ENCODE assay signal across 27 cellular contexts in the genomic region with DNA sequence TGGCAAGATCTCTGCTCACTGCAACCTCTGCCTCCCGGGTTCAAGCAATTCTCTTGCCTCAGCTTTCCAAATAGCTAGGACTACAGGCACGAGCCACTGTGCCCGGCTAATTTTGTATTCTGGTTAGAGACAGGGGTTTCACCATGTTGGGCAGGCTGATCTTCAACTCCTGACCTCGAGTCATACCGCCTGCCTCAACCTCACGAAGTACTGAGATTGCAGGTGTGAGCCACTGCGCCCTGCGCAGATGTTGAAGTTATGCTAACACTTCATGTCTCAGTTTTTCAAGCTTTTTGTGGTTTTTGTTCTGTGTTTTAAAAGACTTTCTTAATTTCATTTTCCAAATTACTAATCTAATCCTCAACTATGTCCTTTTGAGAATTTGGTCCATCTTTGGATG.
"Had no signal": no experiment of that assay in that cellular context is flagged by ENCODE, and none has a peak within 500 bp of the region (broad histone marks: within the 10 kb centered on the region; RNA-seq: fewer than 3 reads in every experiment).

No MANE protein-coding gene starts in this region.

- H3K27ac ChIP-seq: left lung, lower lobe of right lung, ovary, prostate gland, skin epidermis, stomach, testis, thyroid gland, transverse colon, upper lobe of left lung, vagina had no signal

- H3K27me3 ChIP-seq: left lung, ovary, stomach, testis, thyroid gland, transverse colon, upper lobe of left lung, vagina had no signal

- ATAC-seq: left colon; left lung; lower lobe of right lung; mucosa of descending colon; naive thymus-derived CD4-positive, alpha-beta T cell; natural killer cell treated with Interleukin-12 subunit alpha and Interleukin-12 subunit beta and Interleukin-15 and Interleukin-18, amount 100 ng/mL, for 72 hours; right cardiac atrium; sciatic nerve; stimulated activated naive B cell treated with anti-CD40 and anti-IgM and Interleukin-4, amounts not matched to agents 10 μg/mL and 1 μg/mL and 100 μg/mL, for 72 hours; stimulated activated naive CD8-positive, alpha-beta T cell treated with anti-CD3 and anti-CD28 coated beads, Interleukin-15, Interleukin-2, amounts not matched to agents 100 U/mL and 50 U/mL, for 24 hours had no signal

- H3K36me3 ChIP-seq: left lung, lower lobe of right lung, ovary, prostate gland, stomach, thyroid gland, transverse colon, upper lobe of left lung, vagina had no signal

- H3K4me1 ChIP-seq: left lung, prostate gland, stomach, testis, thyroid gland, transverse colon, vagina had no signal

- DNase-seq: hippocampal formation; left colon; left lung; lower lobe of right lung; midbrain; mucosa of descending colon; naive thymus-derived CD4-positive, alpha-beta T cell; ovary; posterior cingulate gyrus; retina; right cardiac atrium; stimulated activated CD4-positive, alpha-beta T cell treated with anti-CD3 and anti-CD28 coated beads, Interleukin-12 subunit alpha, Interleukin-12 subunit beta, amount 100 ng/mL, for 4 hours; stimulated activated CD4-positive, alpha-beta T cell treated with anti-CD3 and anti-CD28 coated beads, Interleukin-15, amount 100 ng/mL, for 24 hours; stimulated activated CD4-positive, alpha-beta T cell treated with anti-CD3 and anti-CD28 coated beads, Interleukin-2, amount 100 ng/mL, for 24 hours; stimulated activated CD4-positive, alpha-beta T cell treated with anti-CD3 and anti-CD28 coated beads, Interleukin-4, amount 100 ng/mL, for 1 hour; stimulated activated naive B cell treated with anti-CD40 and anti-IgM and Interleukin-4, amounts not matched to agents 10 μg/mL and 1 μg/mL and 100 μg/mL, for 72 hours; stimulated activated naive CD8-positive, alpha-beta T cell treated with anti-CD3 and anti-CD28 coated beads, Interleukin-15, Interleukin-2, amounts not matched to agents 100 U/mL and 50 U/mL, for 24 hours; stomach; testis; thyroid gland; transverse colon; upper lobe of left lung had no signal

- H3K9me3 ChIP-seq: left lung, lower lobe of right lung, mucosa of descending colon, ovary, prostate gland, stomach, testis, thyroid gland, transverse colon, upper lobe of left lung, vagina had no signal

- H3K4me3 ChIP-seq: left lung, lower lobe of right lung, mucosa of descending colon, ovary, prostate gland, skin epidermis, stomach, testis, thyroid gland, transverse colon, upper lobe of left lung, vagina had no signal
